ENCODE assay signal across 7 cellular contexts in genomic region chr10:100345570-100346330, GRCh38. TPM values are rescaled to one million over a fixed set of nuclear protein-coding genes. Genes with fewer than 3 reads are reported as not detected.
DNase-seq lines count a peak whose midpoint lies in the region; ATAC-seq, FAIRE-seq and TF ChIP-seq lines count a peak whose summit lies in the region.

No MANE protein-coding gene starts in this region.

- H3K4me3 ChIP-seq in GM23338 (peak overlapping the region; percentile 100), Peyer's patch (peak overlapping the region in 3 of 4 donors; percentile 65 to 98 (median 74)), endothelial cell of umbilical vein (replicated peaks in 1 of 3; ENCODE audit: insufficient read depth in 1 of 3, low read depth in 1 of 3, low read length in 3 of 3) (peak overlapping the region; percentile 24 to 85 (median 85)), neutrophil (ENCODE audit: low read depth in 1 of 2, low read length in 1 of 2) (peak overlapping the region; percentile 80 to 91)

- TSS peak; percentile 66 for BruUV-seq in endothelial cell of umbilical vein (replicated peaks; lab: Mats Ljungman, UMichigan)

- DNase-seq in GM23338 (ENCODE audit: low spot score) (peak; percentile 33), Peyer's patch (no peak), endothelial cell of umbilical vein (ENCODE audit: low read depth, low spot score) (no peak), posterior vena cava (ENCODE audit: low spot score) (no peak)
- no peak for DNase-seq in stimulated activated CD4-positive, alpha-beta T cell treated with anti-CD3 and anti-CD28 coated beads, Interleukin-4, amount 100 ng/mL, for 1 hour

- FAIRE-seq in endothelial cell of umbilical vein (lab: Jason Lieb, UNC) = peak; percentile 79

- H3K36me3 ChIP-seq in GM23338 (ENCODE audit: insufficient read depth) (peaks cover 27% of the 10 kb centered on the region), Peyer's patch (no peaks in the 10 kb centered on the region), endothelial cell of umbilical vein (ENCODE audit: control insufficient read depth in 2 of 2, extremely low read depth in 1 of 2, insufficient read depth in 2 of 2, low read length in 2 of 2) (peaks cover 4 to 8% of the 10 kb centered on the region in 2 experiments), neutrophil (no peaks in the 10 kb centered on the region)

- dilution Hi-C loops in endothelial cell of umbilical vein (cut with MboI; ENCODE audit: extremely low pct_ligation_motif_present, low sequenced_read_pairs) = no loop called here

- no peaks in the 10 kb centered on the region for H3K9me2 ChIP-seq in GM23338 (ENCODE audit: insufficient read depth)

- H3K79me2 ChIP-seq in GM23338 (replicated peaks; ENCODE audit: insufficient read depth) = peaks cover 52% of the 10 kb centered on the region
- H3K79me2 ChIP-seq in endothelial cell of umbilical vein (ENCODE audit: control insufficient read depth, insufficient read depth, low read length) = peaks cover 38% of the 10 kb centered on the region

- peaks cover 12% of the 10 kb centered on the region; the same call in 1 of the 2 replicates for H3F3A ChIP-seq in GM23338 (replicated peaks; ENCODE audit: low read depth)

- peaks cover 33% of the 10 kb centered on the region for H3K36me3 Mint-ChIP-seq in GM23338 (ENCODE audit: low read depth)

- CTCF ChIA-PET in endothelial cell of umbilical vein (lab: Charles Lee) = interaction anchor here (0.8 to 6.4 kb wide), 17 partner anchors 8 to 533 kb away, joined by 3 to 106 read pairs (median 5); no protein-coding TSS in a partner anchor

- H3K9me3 ChIP-seq in Peyer's patch = no peaks in the 10 kb centered on the region
- H3K9me3 ChIP-seq in endothelial cell of umbilical vein (replicated peaks; ENCODE audit: control insufficient read depth, insufficient read depth, low read length) = no peaks in the 10 kb centered on the region
- no peaks in the 10 kb centered on the region for H3K9me3 ChIP-seq in neutrophil

- peak overlapping the region; percentile 92 for H3K4me3 Mint-ChIP-seq in GM23338

- intact Hi-C loops in endothelial cell of umbilical vein (cut with micrococcal nuclease) = loop anchor here (2.0 to 5.0 kb wide), 2 partner anchors 19 to 58 kb away; partner anchors contain the start of gene BLOC1S2
- intact Hi-C loops in posterior vena cava (cut with DNase I) = no loop called here

- H3K27ac ChIP-seq in GM23338 (ENCODE audit: low read depth) (peak overlapping the region; percentile 94), Peyer's patch (peak overlapping the region in 1 of 4 donors; percentile 7), endothelial cell of umbilical vein (ENCODE audit: insufficient read depth, low read depth, low read length) (peak overlapping the region; percentile 48), neutrophil (no peak overlapping the region)

- H3K4me1 Mint-ChIP-seq in GM23338 = peaks cover 56% of the 10 kb centered on the region

- peaks cover 23% of the 10 kb centered on the region for H3K27me3 Mint-ChIP-seq in GM23338 (ENCODE audit: insufficient read depth, low read depth, poor library complexity)

- TF ChIP-seq CTCF in GM23338 (conservative IDR thresholded peaks at IDR 0.05; ENCODE audit: low read depth in 2 of 2) = no peak
- TF ChIP-seq CTCF in Peyer's patch (IDR thresholded peaks at IDR 0.05) = no peak
- TF ChIP-seq CTCF in endothelial cell of umbilical vein (IDR thresholded peaks at IDR 0.05; ENCODE audit: extremely low read depth in 1 of 2, insufficient read depth in 1 of 2, low read depth in 1 of 2, low read length in 2 of 2) = no peak
- no peak for TF ChIP-seq CTCF in neutrophil (IDR thresholded peaks at IDR 0.05)

- no peak overlapping the region for H2AFZ ChIP-seq in GM23338
- peak overlapping the region; percentile 39 for H2AFZ ChIP-seq in endothelial cell of umbilical vein (ENCODE audit: low read depth, low read length)

- H3K9me1 ChIP-seq in endothelial cell of umbilical vein (replicated peaks; ENCODE audit: control insufficient read depth, extremely low read depth, insufficient read depth, low read length) = no peaks in the 10 kb centered on the region

- no peak for ATAC-seq in GM23338
- ATAC-seq in GM21526 (IDR thresholded peaks at IDR 0.05; ENCODE audit: low FRiP score, unreplicated experiment) = no peak

- H3K9me3 Mint-ChIP-seq in GM23338 = no peaks in the 10 kb centered on the region

- POLR2A ChIA-PET in endothelial cell of umbilical vein (lab: Charles Lee) = interaction anchor here (0.6 to 2.1 kb wide), 3 partner anchors 25 to 605 kb away, joined by 3 to 17 read pairs (median 4); no protein-coding TSS in a partner anchor

- peak overlapping the region; percentile 92 for H3K27ac Mint-ChIP-seq in GM23338

- peaks cover 42% of the 10 kb centered on the region for H3K4me1 ChIP-seq in GM23338 (ENCODE audit: insufficient read depth)
- peaks cover 0 to 14% (median 4%) of the 10 kb centered on the region in 4 donors for H3K4me1 ChIP-seq in Peyer's patch
- peaks cover 35% of the 10 kb centered on the region for H3K4me1 ChIP-seq in endothelial cell of umbilical vein (ENCODE audit: control insufficient read depth, extremely low read depth, insufficient read depth, low read length)
- peaks cover 27 to 39% of the 10 kb centered on the region in 2 experiments for H3K4me1 ChIP-seq in neutrophil (ENCODE audit: control insufficient read depth in 1 of 2, insufficient read depth in 1 of 2, low read depth in 1 of 2, low read length in 1 of 2)

- H3K4me2 ChIP-seq in GM23338 = peak overlapping the region; percentile 97
- peak overlapping the region; percentile 74 for H3K4me2 ChIP-seq in endothelial cell of umbilical vein (ENCODE audit: insufficient read depth, low read length)

- H4K20me1 ChIP-seq in GM23338 (replicated peaks; ENCODE audit: insufficient read depth) = peaks cover 29% of the 10 kb centered on the region
- H4K20me1 ChIP-seq in endothelial cell of umbilical vein (replicated peaks; ENCODE audit: control insufficient read depth, extremely low read depth, insufficient read depth, low read length) = peaks cover 6% of the 10 kb centered on the region

- H3K27me3 ChIP-seq in GM23338 (ENCODE audit: insufficient read depth) (no peaks in the 10 kb centered on the region), Peyer's patch (no peaks in the 10 kb centered on the region), endothelial cell of umbilical vein (ENCODE audit: control insufficient read depth in 2 of 2, insufficient read depth in 2 of 2, low read length in 2 of 2) (no peaks in the 10 kb centered on the region), neutrophil (peaks cover 12% of the 10 kb centered on the region)

- TF ChIP-seq POLR2A in Peyer's patch (IDR thresholded peaks at IDR 0.05) = no peak
- no peak for TF ChIP-seq POLR2A in endothelial cell of umbilical vein (IDR thresholded peaks at IDR 0.05; ENCODE audit: low read depth, low read length)

- H3K9ac ChIP-seq in endothelial cell of umbilical vein (replicated peaks; ENCODE audit: extremely low read depth, insufficient read depth, low read length) = peak overlapping the region; percentile 16

TF ChIP-seq in endothelial cell of umbilical vein, 7 proteins besides CTCF, POLR2A, EP300 and RAD21:
- TF ChIP-seq MAX (IDR thresholded peaks at IDR 0.05; ENCODE audit: insufficient read depth, insufficient read length) (no peak), POLR2AphosphoS5 (IDR thresholded peaks at IDR 0.05; ENCODE audit: insufficient read depth, low read depth, low read length) (peak; percentile 3)

RNA-seq across cellular contexts. Expression of gene SCD, which starts 1.3 kb away (rescaled TPM):
- total RNA-seq in GM23338 (2014; rRNA removed; shearing (Covaris generic)) = 781 and 816 TPM in 2 replicates
- polyA plus RNA-seq in GM23338 (2016; fragmentation: Nextera tagmentation; extraction: Ambion mirVana) = 325 and 338 TPM in 2 replicates
- 10 to 100 TPM in 3 of 4 donors, 1 to 10 TPM in 1; 7.8 to 69.9 (median 34.2) TPM for total RNA-seq in Peyer's patch
- total RNA-seq in endothelial cell of umbilical vein = 396 and 426 TPM in 2 replicates
- polyA plus RNA-seq in endothelial cell of umbilical vein = 258 and 266 TPM in 2 replicates
- polyA plus RNA-seq in endothelial cell of umbilical vein (2011; cell fraction: cytosol; rRNA removed) = 194 and 203 TPM in 2 replicates
- polyA plus RNA-seq in endothelial cell of umbilical vein (2011; cell fraction: nucleus; rRNA removed) = 88.9 and 111 TPM in 2 replicates
- polyA plus RNA-seq in endothelial cell of umbilical vein (2012) = 165 and 255 TPM in 2 replicates
- 553 and 557 TPM in 2 replicates for polyA minus RNA-seq in endothelial cell of umbilical vein
- 299 TPM for polyA minus RNA-seq in endothelial cell of umbilical vein (2011; cell fraction: cytosol; rRNA and poly(A)+ RNA removed)
- polyA minus RNA-seq in endothelial cell of umbilical vein (2011; cell fraction: nucleus; rRNA and poly(A)+ RNA removed) = 81.9 and 115 TPM in 2 replicates
- total RNA-seq in posterior vena cava = 10 to 100 TPM in 1 of 2 donors, 1 to 10 TPM in 1; 7.7 to 14.9 TPM

RNA-seq across cellular contexts. Expression of gene PKD2L1, which starts 15.7 kb away (rescaled TPM):
- not detected in 2 replicates for total RNA-seq in GM23338 (2014; rRNA removed; shearing (Covaris generic))
- polyA plus RNA-seq in GM23338 (2016; fragmentation: Nextera tagmentation; extraction: Ambion mirVana) (not detected in 2 replicates), endothelial cell of umbilical vein (not detected in 2 replicates)
- total RNA-seq in Peyer's patch (not detected), endothelial cell of umbilical vein (not detected in 2 replicates), posterior vena cava (not detected)
- not detected in 2 replicates for polyA plus RNA-seq in endothelial cell of umbilical vein (2011; cell fraction: cytosol; rRNA removed)
- polyA plus RNA-seq in endothelial cell of umbilical vein (2011; cell fraction: nucleus; rRNA removed) = not detected in 2 replicates
- polyA plus RNA-seq in endothelial cell of umbilical vein (2012) = not detected in 2 replicates
- not detected in 2 replicates for polyA minus RNA-seq in endothelial cell of umbilical vein
- not detected for polyA minus RNA-seq in endothelial cell of umbilical vein (2011; cell fraction: cytosol; rRNA and poly(A)+ RNA removed)
- polyA minus RNA-seq in endothelial cell of umbilical vein (2011; cell fraction: nucleus; rRNA and poly(A)+ RNA removed) = not detected in 2 replicates

RNA-seq across cellular contexts. Expression of gene BLOC1S2, which starts 59.3 kb away (rescaled TPM):
- total RNA-seq in GM23338 (2014; rRNA removed; shearing (Covaris generic)) = 68.4 and 72.8 TPM in 2 replicates
- polyA plus RNA-seq in GM23338 (2016; fragmentation: Nextera tagmentation; extraction: Ambion mirVana) (69.0 and 69.6 TPM in 2 replicates), endothelial cell of umbilical vein (12.0 and 18.7 TPM in 2 replicates)
- total RNA-seq in Peyer's patch (10 to 100 TPM in 3 of 4 donors, 1 to 10 TPM in 1; 7.5 to 17.9 (median 14.9) TPM), endothelial cell of umbilical vein (45.9 and 54.0 TPM in 2 replicates), posterior vena cava (10 to 100 TPM; 23.6 to 24.6 TPM)
- 27.4 and 29.6 TPM in 2 replicates for polyA plus RNA-seq in endothelial cell of umbilical vein (2011; cell fraction: cytosol; rRNA removed)
- 12.3 and 16.1 TPM in 2 replicates for polyA plus RNA-seq in endothelial cell of umbilical vein (2011; cell fraction: nucleus; rRNA removed)
- polyA plus RNA-seq in endothelial cell of umbilical vein (2012) = 71.8 and 98.3 TPM in 2 replicates
- polyA minus RNA-seq in endothelial cell of umbilical vein = 8.8 and 9.4 TPM in 2 replicates
- polyA minus RNA-seq in endothelial cell of umbilical vein (2011; cell fraction: cytosol; rRNA and poly(A)+ RNA removed) = 11.4 TPM
- polyA minus RNA-seq in endothelial cell of umbilical vein (2011; cell fraction: nucleus; rRNA and poly(A)+ RNA removed) = 3.6 and 7.4 TPM in 2 replicates
